8 cellular contexts compared by ENCODE assay signal in genomic region chr19:10517760-10518443, GRCh38. TPM values are rescaled to one million over a fixed set of nuclear protein-coding genes. Genes with fewer than 3 reads are reported as not detected.
DNase-seq lines count a peak whose midpoint lies in the region; ATAC-seq and TF ChIP-seq lines count a peak whose summit lies in the region.

No MANE protein-coding gene starts in this region.

- peak overlapping the region; percentile 79 for H3K4me2 ChIP-seq in H9 (ENCODE audit: insufficient read depth, insufficient read length, low read length)

- no peak overlapping the region for H2BK15ac ChIP-seq in H9 (ENCODE audit: low read depth, low read length)

- no peaks in the 10 kb centered on the region for H3K79me2 ChIP-seq in H9 (ENCODE audit: insufficient read depth, low read length)

- H3K14ac ChIP-seq in H9 (ENCODE audit: insufficient read depth, low read length), result no peak overlapping the region; the same call in 1 of the 2 replicates

- H3K4me3 Mint-ChIP-seq in H9 (peak overlapping the region; percentile 72 to 87), T-cell (peak overlapping the region; percentile 71 to 84 (median 72)), neural crest cell (peak overlapping the region; percentile 75)

- H3K36me3 Mint-ChIP-seq in H9 (ENCODE audit: insufficient read depth in 1 of 3, low read depth in 3 of 3), result peaks cover 7 to 10% (median 7%) of the 10 kb centered on the region in 3 experiments; a peak in 6 of 7 replicates
- no peaks in the 10 kb centered on the region for H3K36me3 Mint-ChIP-seq in T-cell
- H3K36me3 Mint-ChIP-seq in neural crest cell (ENCODE audit: low read depth), result no peaks in the 10 kb centered on the region

- no peak for TF ChIP-seq POLR2A in erythroblast (IDR thresholded peaks at IDR 0.05; ENCODE audit: low read length)

- peaks cover 20% of the 10 kb centered on the region for H3K27me3 Mint-ChIP-seq in H9 (ENCODE audit: low read depth)
- H3K27me3 Mint-ChIP-seq in T-cell, result peaks cover 47 to 58% of the 10 kb centered on the region in 2 donors
- H3K27me3 Mint-ChIP-seq in neural crest cell (ENCODE audit: low read depth), result peaks cover 49% of the 10 kb centered on the region

- no peaks in the 10 kb centered on the region for H3K9me3 ChIP-seq in H9 (ENCODE audit: control insufficient read depth, low read depth, low read length)

- H3K9me3 Mint-ChIP-seq in H9 (no peaks in the 10 kb centered on the region; a peak in 1 of 5 replicates), T-cell (no peaks in the 10 kb centered on the region), neural crest cell (no peaks in the 10 kb centered on the region)

- H3K4me1 ChIP-seq in H9 (ENCODE audit: insufficient read depth, low read length), result no peaks in the 10 kb centered on the region; the same call in 1 of the 2 replicates

- CTCF ChIA-PET in T-cell (lab: Charles Lee), result no interaction called here

- peak overlapping the region; percentile 44 for H3K4me3 ChIP-seq in AG10803 (ENCODE audit: low read length)

- POLR2A ChIA-PET in T-cell (lab: Charles Lee), result no interaction called here

- H2AFZ ChIP-seq in H9 (ENCODE audit: low read length), result peak overlapping the region; percentile 27

- H4K8ac ChIP-seq in H9 (replicated peaks; ENCODE audit: insufficient read length, low read depth, low read length), result no peak overlapping the region

- H4K5ac ChIP-seq in H9 (ENCODE audit: insufficient read length, low read depth, low read length), result no peak overlapping the region

- no peak overlapping the region for H3K23ac ChIP-seq in H9 (ENCODE audit: insufficient read length, low read depth, low read length)

- no peak overlapping the region for H3T11ph ChIP-seq in H9 (ENCODE audit: low read length)

- H2AK5ac ChIP-seq in H9 (ENCODE audit: insufficient read length, low read length), result no peak overlapping the region

- TF ChIP-seq CTCF in AG10803 (conservative IDR thresholded peaks at IDR 0.05; ENCODE audit: low read length) (no peak), H9 (conservative IDR thresholded peaks at IDR 0.05) (no peak), neural crest cell (conservative IDR thresholded peaks at IDR 0.05) (no peak)

- H4K91ac ChIP-seq in H9 (ENCODE audit: insufficient read length, low read depth, low read length), result no peak overlapping the region

- H2BK120ac ChIP-seq in H9 (ENCODE audit: low read depth, low read length, poor library complexity, severe bottlenecking), result no peak overlapping the region

- peaks cover 19% of the 10 kb centered on the region for H3K23me2 ChIP-seq in H9 (ENCODE audit: insufficient read length, low read depth, low read length, poor library complexity, severe bottlenecking)

- no CpG with 5 or more reads among the region's 27 CpGs for WGBS in H9 (ENCODE audit: extremely low coverage, insufficient read length, low lambda C conversion rate)

- no peak overlapping the region for H3K9ac ChIP-seq in H9 (ENCODE audit: extremely low read depth, insufficient read length, low read length)

- H3K56ac ChIP-seq in H9 (ENCODE audit: insufficient read length, low read depth, low read length), result no peak overlapping the region

- H3K27me3 ChIP-seq in H9 (ENCODE audit: insufficient read depth, low read length), result peaks cover 7% of the 10 kb centered on the region; the same call in 1 of the 2 replicates

- no peak overlapping the region for H3K18ac ChIP-seq in H9 (ENCODE audit: insufficient read length, low read depth, low read length)

- H3K79me1 ChIP-seq in H9 (ENCODE audit: insufficient read depth, low read depth, low read length, poor library complexity, severe bottlenecking), result no peaks in the 10 kb centered on the region

- H3K4me1 Mint-ChIP-seq in H9 (peaks cover 19 to 29% of the 10 kb centered on the region in 2 experiments), T-cell (peaks cover 25 to 38% (median 30%) of the 10 kb centered on the region in 3 donors), neural crest cell (peaks cover 26% of the 10 kb centered on the region)

- no peak overlapping the region for H2BK12ac ChIP-seq in H9 (ENCODE audit: insufficient read length, low read depth, low read length)

- no peak overlapping the region for H2BK20ac ChIP-seq in H9 (ENCODE audit: low read depth, low read length, poor library complexity, severe bottlenecking)

- ATAC-seq in T-cell (replicated peaks in 1 of 4) (peak; percentile 25 to 56 (median 34)), esophagus mucosa (peak; percentile 18), HG02840 (IDR thresholded peaks at IDR 0.05; ENCODE audit: low FRiP score, unreplicated experiment) (no peak)

- H4K20me1 ChIP-seq in H9 (ENCODE audit: control insufficient read depth, insufficient read depth, insufficient read length), result no peaks in the 10 kb centered on the region

- no peak overlapping the region for H3K27ac ChIP-seq in H9 (ENCODE audit: insufficient read length, low read depth, low read length)

- no peak overlapping the region for H2BK5ac ChIP-seq in H9 (ENCODE audit: insufficient read length, low read length)

- DNase-seq in AG10803 (ENCODE audit: low read depth) (peak; percentile 25), H9 (peak; percentile 77), T-cell (peak in 8 of 34 experiments; percentile 24 to 46 (median 28)), neural crest cell (ENCODE audit: low read depth, low spot score) (no peak), erythroblast (lab: John Stamatoyannopoulos, UW) (no peak), SKM-1 (lab: John Stamatoyannopoulos, UW; ENCODE audit: unreplicated experiment) (no peak)

- no peak overlapping the region for H3K4ac ChIP-seq in H9 (ENCODE audit: low read depth, low read length)

- H3K27ac Mint-ChIP-seq in H9 (peak overlapping the region in 1 of 3 experiments; percentile 86; a peak in 2 of 7 replicates), T-cell (peak overlapping the region in 1 of 2 donors; percentile 66), neural crest cell (ENCODE audit: unreplicated experiment) (no peak overlapping the region)

RNA-seq across cellular contexts. Expression of gene S1PR5, which starts 0.7 kb away (rescaled TPM):
- total RNA-seq in H9 (2021), result 7.1 and 8.1 TPM in 2 replicates
- 10 to 100 TPM in 1 of 5 donors, 1 to 10 TPM in 4; 1.9 to 25.0 (median 6.5) TPM for total RNA-seq in T-cell
- total RNA-seq in esophagus mucosa, result 7.9 TPM
- 0.79 and 1.1 TPM in 2 replicates for total RNA-seq in neural crest cell

RNA-seq across cellular contexts. Expression of gene KEAP1, which starts 14.7 kb away (rescaled TPM):
- 88.7 and 101 TPM in 2 replicates for total RNA-seq in H9 (2021)
- total RNA-seq in T-cell, result 10 to 100 TPM; 18.4 to 64.2 (median 56.0) TPM
- 60.6 TPM for total RNA-seq in esophagus mucosa
- total RNA-seq in neural crest cell, result 79.7 and 82.5 TPM in 2 replicates

RNA-seq across cellular contexts. Expression of gene ATG4D, which starts 25.8 kb away (rescaled TPM):
- total RNA-seq in H9 (2021), result 55.2 and 55.8 TPM in 2 replicates
- total RNA-seq in T-cell, result 10 to 100 TPM; 55.7 to 63.0 (median 60.9) TPM
- total RNA-seq in esophagus mucosa, result 42.2 TPM
- 53.3 and 56.7 TPM in 2 replicates for total RNA-seq in neural crest cell

RNA-seq across cellular contexts. Expression of gene KRI1, which starts 47.9 kb away (rescaled TPM):
- total RNA-seq in H9 (2021) (57.4 and 63.8 TPM in 2 replicates), T-cell (10 to 100 TPM; 50.9 to 94.8 (median 79.1) TPM), esophagus mucosa (22.5 TPM), neural crest cell (41.2 and 42.5 TPM in 2 replicates)

RNA-seq across cellular contexts. Expression of gene CDKN2D, which starts 50.9 kb away (rescaled TPM):
- total RNA-seq in H9 (2021) (2.8 and 3.7 TPM in 2 replicates), T-cell (10 to 100 TPM; 24.0 to 51.5 (median 32.5) TPM), esophagus mucosa (8.4 TPM), neural crest cell (8.7 and 9.5 TPM in 2 replicates)

Comparison
In these comparisons a context has a peak if more than half of its experiments do, and no peak if none do; other contexts are left out.
1. DNase-seq: peak in AG10803 (single experiment) and H9 (single experiment); none in neural crest cell (single experiment), erythroblast (0 of 2) and SKM-1 (single experiment).
2. Peak in every context shown above with its lines, with median percentiles within 50 percentile points of each other: H3K4me3 Mint-ChIP-seq.